ENCODE assay signal across 19 cellular contexts in the genomic region with DNA sequence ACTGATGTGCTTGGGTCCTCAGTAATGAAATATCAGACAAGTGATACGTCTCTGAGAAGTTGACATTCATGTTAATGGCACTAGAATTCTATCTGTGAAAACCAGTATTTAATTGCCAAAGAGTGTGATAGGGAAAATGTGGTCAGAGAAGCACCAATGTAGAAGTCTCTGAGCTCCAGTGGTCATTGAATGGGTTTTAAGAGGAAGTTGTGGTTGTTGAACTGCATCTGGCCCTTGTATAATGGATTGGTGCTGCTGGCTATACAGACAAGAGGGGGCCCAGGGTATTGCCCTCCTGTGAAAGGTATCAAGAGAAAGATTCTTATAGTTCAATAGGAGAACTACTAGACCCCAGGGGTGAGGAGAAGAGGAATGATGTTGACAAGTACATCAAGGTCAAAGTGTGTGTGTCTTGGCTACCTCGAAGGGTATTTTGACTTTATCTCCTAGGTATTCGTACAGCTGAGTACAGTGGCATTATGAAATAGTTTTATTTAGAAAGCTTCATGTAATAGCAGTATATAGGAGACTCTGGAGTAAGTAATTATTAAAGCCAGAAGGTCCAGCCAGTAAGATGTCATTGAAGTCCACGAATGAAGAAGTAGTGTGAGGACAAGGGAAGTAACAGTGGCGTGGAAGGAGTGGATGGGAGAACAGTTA. TPM values are rescaled to one million over a fixed set of nuclear protein-coding genes. Genes with fewer than 3 reads are reported as not detected.
DNase-seq lines count a peak whose midpoint lies in the region; ATAC-seq and TF ChIP-seq lines count a peak whose summit lies in the region.
"Had no signal": no experiment of that assay in that cellular context is flagged by ENCODE, and none has a peak within 500 bp of the region (broad histone marks: within the 10 kb centered on the region; RNA-seq: fewer than 3 reads in every experiment).

No MANE protein-coding gene starts in this region.

- intact Hi-C loops in activated T-helper 1 cell treated with anti-CD3 and anti-CD28 coated beads, Interleukin-12 subunit alpha, Interleukin-12 subunit beta, Interleukin-2, Interleukin-4 antibody, amounts not matched to agents 30 ng/mL and 10 ng/mL and 1 ng/mL, durations not matched to agents 14 hours and 24 hours and 36 hours (cut with micrococcal nuclease): no loop called here

- no peak for DNase-seq in activated T-cell treated with anti-CD3 and anti-CD28 coated beads, Interleukin-2, amount 50 U/mL, for 24 hours
- no peak for DNase-seq in activated T-cell treated with anti-CD3 and anti-CD28 coated beads, Interleukin-2, amount 50 U/mL, for 4 hours
- no peak for DNase-seq in CD8-positive, alpha-beta memory T cell
- no peak for DNase-seq in activated T-helper 1 cell treated with anti-CD3 and anti-CD28 coated beads, Interleukin-12 subunit alpha, Interleukin-12 subunit beta, Interleukin-2, Interleukin-4 antibody, amounts not matched to agents 30 ng/mL and 10 ng/mL and 1 ng/mL, durations not matched to agents 14 hours and 24 hours and 36 hours (ENCODE audit: low spot score)
- DNase-seq in nephron progenitor cell (no peak), GM13977 (ENCODE audit: low spot score) (no peak), foreskin keratinocyte (no peak), anterior cingulate cortex (lab: John Stamatoyannopoulos, UW) (no peak)
- DNase-seq: brain microvascular endothelial cell; lower lobe of right lung; naive B cell; NCI-H1436; Peyer's patch; stimulated activated CD4-positive, alpha-beta T cell treated with anti-CD3 and anti-CD28 coated beads, Interleukin-15, amount 100 ng/mL, for 24 hours; stomach; WERI-Rb-1 had no signal

- no peak overlapping the region for H3K27ac ChIP-seq in CD8-positive, alpha-beta memory T cell (ENCODE audit: low read depth, low read length)
- H3K27ac ChIP-seq in foreskin keratinocyte: no peak overlapping the region
- H3K27ac ChIP-seq: brain microvascular endothelial cell, KMS-11, lower lobe of right lung, Peyer's patch, stomach, WERI-Rb-1 had no signal

- H3K27me3 Mint-ChIP-seq in activated T-cell treated with anti-CD3 and anti-CD28 coated beads, Interleukin-2, amount 50 U/mL, for 24 hours: no peaks in the 10 kb centered on the region
- no peaks in the 10 kb centered on the region for H3K27me3 Mint-ChIP-seq in activated T-cell treated with anti-CD3 and anti-CD28 coated beads, Interleukin-2, amount 50 U/mL, for 4 hours (ENCODE audit: low read depth)
- peaks cover 0 to 4% of the 10 kb centered on the region in 2 donors for H3K27me3 Mint-ChIP-seq in CD8-positive, alpha-beta memory T cell
- H3K27me3 Mint-ChIP-seq in activated T-helper 1 cell treated with anti-CD3 and anti-CD28 coated beads, Interleukin-12 subunit alpha, Interleukin-12 subunit beta, Interleukin-2, Interleukin-4 antibody, amounts not matched to agents 30 ng/mL and 10 ng/mL and 1 ng/mL, durations not matched to agents 14 hours and 24 hours and 36 hours (ENCODE audit: insufficient read depth): no peaks in the 10 kb centered on the region
- H3K27me3 Mint-ChIP-seq in nephron progenitor cell (ENCODE audit: low read depth, poor library complexity): peaks cover 4% of the 10 kb centered on the region
- H3K27me3 Mint-ChIP-seq: naive B cell had no signal

- no peaks in the 10 kb centered on the region for H3K27me3 ChIP-seq in CD8-positive, alpha-beta memory T cell (ENCODE audit: insufficient read depth, low read length, poor library complexity, severe bottlenecking)
- no peaks in the 10 kb centered on the region for H3K27me3 ChIP-seq in foreskin keratinocyte
- H3K27me3 ChIP-seq: brain microvascular endothelial cell, Peyer's patch, stomach had no signal

- H3K4me3 ChIP-seq in CD8-positive, alpha-beta memory T cell (ENCODE audit: low read length): no peak overlapping the region
- H3K4me3 ChIP-seq: lower lobe of right lung, Peyer's patch, stomach had no signal

- CTCF ChIA-PET in CD8-positive, alpha-beta memory T cell (lab: Charles Lee): no interaction called here

- H3K36me3 Mint-ChIP-seq in activated T-cell treated with anti-CD3 and anti-CD28 coated beads, Interleukin-2, amount 50 U/mL, for 24 hours (ENCODE audit: low read depth): peaks cover 100% of the 10 kb centered on the region
- peaks cover 79% of the 10 kb centered on the region for H3K36me3 Mint-ChIP-seq in activated T-cell treated with anti-CD3 and anti-CD28 coated beads, Interleukin-2, amount 50 U/mL, for 4 hours (ENCODE audit: insufficient read depth)
- peaks cover 70 to 95% (median 76%) of the 10 kb centered on the region in 3 donors for H3K36me3 Mint-ChIP-seq in CD8-positive, alpha-beta memory T cell
- H3K36me3 Mint-ChIP-seq in activated T-helper 1 cell treated with anti-CD3 and anti-CD28 coated beads, Interleukin-12 subunit alpha, Interleukin-12 subunit beta, Interleukin-2, Interleukin-4 antibody, amounts not matched to agents 30 ng/mL and 10 ng/mL and 1 ng/mL, durations not matched to agents 14 hours and 24 hours and 36 hours (ENCODE audit: low read depth): peaks cover 81% of the 10 kb centered on the region
- H3K36me3 Mint-ChIP-seq in nephron progenitor cell (ENCODE audit: low read depth): peaks cover 100% of the 10 kb centered on the region

- H3K9me3 Mint-ChIP-seq in activated T-cell treated with anti-CD3 and anti-CD28 coated beads, Interleukin-2, amount 50 U/mL, for 24 hours: peaks cover 31% of the 10 kb centered on the region
- H3K9me3 Mint-ChIP-seq in activated T-cell treated with anti-CD3 and anti-CD28 coated beads, Interleukin-2, amount 50 U/mL, for 4 hours: peaks cover 34% of the 10 kb centered on the region
- peaks cover 26 to 44% (median 33%) of the 10 kb centered on the region in 5 donors for H3K9me3 Mint-ChIP-seq in CD8-positive, alpha-beta memory T cell
- peaks cover 41% of the 10 kb centered on the region for H3K9me3 Mint-ChIP-seq in activated T-helper 1 cell treated with anti-CD3 and anti-CD28 coated beads, Interleukin-12 subunit alpha, Interleukin-12 subunit beta, Interleukin-2, Interleukin-4 antibody, amounts not matched to agents 30 ng/mL and 10 ng/mL and 1 ng/mL, durations not matched to agents 14 hours and 24 hours and 36 hours
- peaks cover 49% of the 10 kb centered on the region for H3K9me3 Mint-ChIP-seq in nephron progenitor cell

- TF ChIP-seq CTCF in nephron progenitor cell (IDR thresholded peaks at IDR 0.05) (no peak), GM13977 (IDR thresholded peaks at IDR 0.05; ENCODE audit: extremely low read depth, insufficient read depth, missing control alignments) (no peak), foreskin keratinocyte (conservative IDR thresholded peaks at IDR 0.05) (no peak)

- POLR2A ChIA-PET in CD8-positive, alpha-beta memory T cell (lab: Charles Lee): no interaction called here

- H3K4me3 Mint-ChIP-seq in activated T-cell treated with anti-CD3 and anti-CD28 coated beads, Interleukin-2, amount 50 U/mL, for 24 hours: no peak overlapping the region
- no peak overlapping the region for H3K4me3 Mint-ChIP-seq in activated T-cell treated with anti-CD3 and anti-CD28 coated beads, Interleukin-2, amount 50 U/mL, for 4 hours
- H3K4me3 Mint-ChIP-seq in CD8-positive, alpha-beta memory T cell: no peak overlapping the region
- H3K4me3 Mint-ChIP-seq in activated T-helper 1 cell treated with anti-CD3 and anti-CD28 coated beads, Interleukin-12 subunit alpha, Interleukin-12 subunit beta, Interleukin-2, Interleukin-4 antibody, amounts not matched to agents 30 ng/mL and 10 ng/mL and 1 ng/mL, durations not matched to agents 14 hours and 24 hours and 36 hours: no peak overlapping the region
- H3K4me3 Mint-ChIP-seq in nephron progenitor cell: no peak overlapping the region
- H3K4me3 Mint-ChIP-seq: naive B cell had no signal

- ATAC-seq in activated T-cell treated with anti-CD3 and anti-CD28 coated beads, Interleukin-2, amount 50 U/mL, for 4 hours: no peak
- no peak for ATAC-seq in foreskin keratinocyte
- ATAC-seq: esophagus mucosa, HCT116, lower lobe of right lung had no signal

- no peaks in the 10 kb centered on the region for H3K4me1 ChIP-seq in CD8-positive, alpha-beta memory T cell (ENCODE audit: insufficient read depth, low read length)
- no peaks in the 10 kb centered on the region for H3K4me1 ChIP-seq in foreskin keratinocyte
- H3K4me1 ChIP-seq: Peyer's patch, stomach had no signal

- H3K27ac Mint-ChIP-seq in activated T-cell treated with anti-CD3 and anti-CD28 coated beads, Interleukin-2, amount 50 U/mL, for 24 hours: peak overlapping the region; percentile 36
- H3K27ac Mint-ChIP-seq in CD8-positive, alpha-beta memory T cell: peak overlapping the region in 7 of 8 donors; percentile 47 to 71 (median 61)
- peak overlapping the region; percentile 35 for H3K27ac Mint-ChIP-seq in activated T-helper 1 cell treated with anti-CD3 and anti-CD28 coated beads, Interleukin-12 subunit alpha, Interleukin-12 subunit beta, Interleukin-2, Interleukin-4 antibody, amounts not matched to agents 30 ng/mL and 10 ng/mL and 1 ng/mL, durations not matched to agents 14 hours and 24 hours and 36 hours
- peak overlapping the region; percentile 64 for H3K27ac Mint-ChIP-seq in nephron progenitor cell

- H3K4me1 Mint-ChIP-seq in activated T-cell treated with anti-CD3 and anti-CD28 coated beads, Interleukin-2, amount 50 U/mL, for 24 hours (ENCODE audit: low read depth): peaks cover 18% of the 10 kb centered on the region
- H3K4me1 Mint-ChIP-seq in activated T-cell treated with anti-CD3 and anti-CD28 coated beads, Interleukin-2, amount 50 U/mL, for 4 hours (ENCODE audit: low read depth): peaks cover 17% of the 10 kb centered on the region
- H3K4me1 Mint-ChIP-seq in CD8-positive, alpha-beta memory T cell: peaks cover 14 to 21% (median 14%) of the 10 kb centered on the region in 3 donors
- H3K4me1 Mint-ChIP-seq in activated T-helper 1 cell treated with anti-CD3 and anti-CD28 coated beads, Interleukin-12 subunit alpha, Interleukin-12 subunit beta, Interleukin-2, Interleukin-4 antibody, amounts not matched to agents 30 ng/mL and 10 ng/mL and 1 ng/mL, durations not matched to agents 14 hours and 24 hours and 36 hours (ENCODE audit: low read depth): peaks cover 12% of the 10 kb centered on the region
- no peaks in the 10 kb centered on the region for H3K4me1 Mint-ChIP-seq in nephron progenitor cell

- in situ Hi-C loops in GM13977 (cut with MboI; ENCODE audit: low pct_unique_long_range_greater_than_20kb, low sequenced_read_pairs, unreplicated experiment): no loop called here

- H3K9me3 ChIP-seq in CD8-positive, alpha-beta memory T cell (ENCODE audit: low read length): peaks cover 22% of the 10 kb centered on the region

- peaks cover 89% of the 10 kb centered on the region for H3K36me3 ChIP-seq in CD8-positive, alpha-beta memory T cell (ENCODE audit: insufficient read depth, low read length)

RNA-seq across cellular contexts. Expression of a gene that starts 47.1 kb away (rescaled TPM):
- total RNA-seq in activated T-cell treated with anti-CD3 and anti-CD28 coated beads, Interleukin-2, amount 50 U/mL, for 4 hours: 10 to 100 TPM; 58.0 to 67.7 (median 59.7) TPM
- total RNA-seq in CD8-positive, alpha-beta memory T cell: 100 to 1,000 TPM in 1 of 2 experiments, 10 to 100 TPM in 1; 99.0 to 109 TPM
- 80.3 TPM for polyA plus RNA-seq in CD8-positive, alpha-beta memory T cell
- 102 and 104 TPM in 2 replicates for total RNA-seq in activated T-helper 1 cell treated with anti-CD3 and anti-CD28 coated beads, Interleukin-12 subunit alpha, Interleukin-12 subunit beta, Interleukin-2, Interleukin-4 antibody, amounts not matched to agents 30 ng/mL and 10 ng/mL and 1 ng/mL, durations not matched to agents 14 hours and 24 hours and 36 hours
- 43.6 and 57.5 TPM in 2 replicates for total RNA-seq in foreskin keratinocyte
- 12.9 and 13.7 TPM in 2 replicates for polyA plus RNA-seq in foreskin keratinocyte
